Comparison of ENCODE assay signal across 8 cellular contexts in genomic region chr2:71275939-71276310, GRCh38. TPM values are rescaled to one million over a fixed set of nuclear protein-coding genes. Genes with fewer than 3 reads are reported as not detected.
DNase-seq lines count a peak whose midpoint lies in the region; ATAC-seq, FAIRE-seq and TF ChIP-seq lines count a peak whose summit lies in the region.

No MANE protein-coding gene starts in this region.

- WGBS in GM12878 (ENCODE audit: insufficient coverage, insufficient replicate concordance, low lambda C conversion rate, missing lambda C conversion rate), result 49% methylated on average over 8 of the region's 8 CpGs
- 40 to 46% (median 42%) methylated on average over 8 of the region's 8 CpGs for WGBS in adrenal gland, 4 donors

- H3K9ac ChIP-seq in GM12878 (ENCODE audit: control insufficient read depth, insufficient read depth, low read length), result no peak overlapping the region

- H3K9me3 ChIP-seq in HEK293 (ENCODE audit: control insufficient read depth, insufficient read depth, low read depth, low read length) (no peaks in the 10 kb centered on the region), GM12878 (replicated peaks; ENCODE audit: control insufficient read depth, insufficient read depth, low read length) (no peaks in the 10 kb centered on the region; the same call in 2 of the 3 replicates), adrenal gland (replicated peaks in 1 of 3) (no peaks in the 10 kb centered on the region)

- TF ChIP-seq CTCF in CD14-positive monocyte (IDR thresholded peaks at IDR 0.05) (no peak), HEK293 (tag by site-specific recombination; IDR thresholded peaks at IDR 0.05) (no peak), GM12878 (IDR thresholded peaks at IDR 0.05 in 2 of 3, conservative IDR thresholded peaks at IDR 0.05 in 1 of 3; ENCODE audit: control insufficient read depth in 2 of 3, extremely low read depth in 1 of 3, insufficient read depth in 1 of 3, low read depth in 3 of 3, low read length in 3 of 3) (no peak), natural killer cell (IDR thresholded peaks at IDR 0.05) (no peak), adrenal gland (IDR thresholded peaks at IDR 0.05) (no peak)

- BruUV-seq in GM12878 (replicated peaks; lab: Mats Ljungman, UMichigan), result no TSS peak

- H3K36me3 ChIP-seq in HEK293 (ENCODE audit: control insufficient read depth in 2 of 2, insufficient read depth in 1 of 2, low read length in 2 of 2) (no peaks in the 10 kb centered on the region), GM12878 (ENCODE audit: control insufficient read depth in 2 of 2, insufficient read depth in 2 of 2, low read length in 1 of 2) (no peaks in the 10 kb centered on the region), adrenal gland (replicated peaks in 1 of 2) (no peaks in the 10 kb centered on the region)

- peak overlapping the region; percentile 94 for H2AFZ ChIP-seq in GM12878 (ENCODE audit: control insufficient read depth, low read depth, low read length)

- peak overlapping the region; percentile 75 to 79 for H3K4me3 Mint-ChIP-seq in CD14-positive monocyte
- peak overlapping the region; percentile 80 for H3K4me3 Mint-ChIP-seq in natural killer cell

- no peak for DNase-seq in CD14-positive monocyte (ENCODE audit: low spot score)
- no peak for DNase-seq in GM12878 (ENCODE audit: low read depth, low spot score)
- DNase-seq in natural killer cell, result no peak
- no peak for DNase-seq in RCC 7860 (ENCODE audit: low spot score)
- no peak for DNase-seq in NCI-H524 treated with DMSO at 0.1 percent for 48 hours (lab: John Stamatoyannopoulos, UW)
- no peak for DNase-seq in adrenal gland
- no peak for DNase-seq in posterior vena cava (ENCODE audit: low spot score)

- H3K27me3 ChIP-seq in GM12878 (replicated peaks in 1 of 2; ENCODE audit: control insufficient read depth in 2 of 2, insufficient read depth in 2 of 2, low read length in 1 of 2) (no peaks in the 10 kb centered on the region; a peak in 1 of 4 replicates), adrenal gland (peaks cover 23% of the 10 kb centered on the region)

- peaks cover 9% of the 10 kb centered on the region for H3K4me1 ChIP-seq in HEK293 (ENCODE audit: control insufficient read depth, insufficient read depth, low read length)
- no peaks in the 10 kb centered on the region for H3K4me1 ChIP-seq in GM12878 (ENCODE audit: control insufficient read depth, insufficient read depth, low read length)
- H3K4me1 ChIP-seq in adrenal gland (replicated peaks in 1 of 2), result peaks cover 9 to 14% of the 10 kb centered on the region in 2 donors

- intact Hi-C loops in CD14-positive monocyte (cut with micrococcal nuclease) (no loop called here), GM12878 (cut with micrococcal nuclease; ENCODE audit: unreplicated experiment) (loop anchor here (5.0 to 10.0 kb wide), 3 partner anchors 49 to 251 kb away; partner anchors contain the start of genes NAGK and PAIP2B), natural killer cell (cut with micrococcal nuclease) (loop anchor here (1.0 kb wide), 1 partner anchor 49 kb away; the partner anchor contains the start of gene PAIP2B), adrenal gland (cut with DNase I) (no loop called here), posterior vena cava (cut with DNase I) (no loop called here)

- FAIRE-seq in GM12878 (lab: Jason Lieb, UNC) (no peak), RCC 7860 (lab: Jason Lieb, UNC) (no peak)

- no peak for TF ChIP-seq RAD21 in GM12878 (IDR thresholded peaks at IDR 0.05; ENCODE audit: insufficient read depth, low read depth, low read length)

- H3K4me3 ChIP-seq in HEK293 (ENCODE audit: low read depth, low read length) (peak overlapping the region; percentile 72), GM12878 (peak overlapping the region; percentile 78), adrenal gland (peak overlapping the region in 2 of 4 donors; percentile 36 to 54)

- RAD21 ChIA-PET in GM12878 (lab: Charles Lee; ENCODE audit: unreplicated experiment), result interaction anchor here (0.6 kb wide), 1 partner anchor 49 kb away, joined by 3 read pairs; the partner anchor contains the start of gene PAIP2B

- POLR2A ChIA-PET in HEK293 (lab: Yijun Ruan, JAX) (interaction anchor here (1.0 to 2.8 kb wide), 6 partner anchors 12 to 235 kb away, joined by 3 to 25 read pairs (median 4); partner anchors contain the start of genes PAIP2B and ZNF638), GM12878 (lab: Charles Lee) (interaction anchor here (0.5 kb wide), 1 partner anchor 210 kb away, joined by 3 read pairs; no protein-coding TSS in a partner anchor)

- no peak overlapping the region for H3K27ac ChIP-seq in HEK293 (ENCODE audit: extremely low read depth, low read depth, low read length)
- H3K27ac ChIP-seq in GM12878 (ENCODE audit: control insufficient read depth, insufficient read depth), result no peak overlapping the region
- H3K27ac ChIP-seq in adrenal gland, result no peak overlapping the region

- H3K4me1 Mint-ChIP-seq in CD14-positive monocyte (peaks cover 21% of the 10 kb centered on the region), natural killer cell (peaks cover 10 to 16% of the 10 kb centered on the region in 2 donors)

- H3K27me3 Mint-ChIP-seq in CD14-positive monocyte (ENCODE audit: low read depth in 3 of 3) (peaks cover 29 to 53% (median 42%) of the 10 kb centered on the region in 3 donors), natural killer cell (ENCODE audit: low read depth in 2 of 2) (peaks cover 54 to 73% of the 10 kb centered on the region in 2 donors)

- no peaks in the 10 kb centered on the region; the same call in 1 of the 2 replicates for H3K79me2 ChIP-seq in GM12878 (ENCODE audit: control insufficient read depth, insufficient read depth, low read length)

- SMC1A ChIA-PET in GM12878 (lab: Charles Lee; ENCODE audit: uncharacterized antibody, unreplicated experiment), result no interaction called here

- H3K36me3 Mint-ChIP-seq in CD14-positive monocyte (no peaks in the 10 kb centered on the region), natural killer cell (no peaks in the 10 kb centered on the region)

- no peak for TF ChIP-seq EP300 in GM12878 (IDR thresholded peaks at IDR 0.05; ENCODE audit: borderline replicate concordance in 1 of 2, control insufficient read depth in 1 of 2, low read depth in 2 of 2, low read length in 2 of 2)

- no peak for ATAC-seq in GM12878
- no peak for ATAC-seq in natural killer cell

- in situ Hi-C loops in GM12878 (cut with MboI), result loop anchor here (25.0 kb wide), 1 partner anchor 861 kb away; the partner anchor contains the start of gene CYP26B1

- H3K9me3 Mint-ChIP-seq in CD14-positive monocyte (peaks cover 3 to 9% (median 8%) of the 10 kb centered on the region in 7 donors), natural killer cell (peaks cover 0 to 2% of the 10 kb centered on the region in 2 donors)

- CTCF ChIA-PET in HEK293 (lab: Yijun Ruan, JAX), result interaction anchor here (1.7 to 2.8 kb wide), 2 partner anchors 17 to 23 kb away, joined by 4 to 21 read pairs; no protein-coding TSS in a partner anchor
- CTCF ChIA-PET in GM12878 (lab: Yijun Ruan, JAX), result interaction anchor here (1.3 kb wide), 1 partner anchor 24 kb away, joined by 5 read pairs; no protein-coding TSS in a partner anchor

- H3K27ac Mint-ChIP-seq in CD14-positive monocyte, result peak overlapping the region in 2 of 7 donors; percentile 5 to 56
- no peak overlapping the region for H3K27ac Mint-ChIP-seq in natural killer cell

- H3K4me2 ChIP-seq in GM12878 (ENCODE audit: control insufficient read depth, insufficient read depth), result peak overlapping the region; percentile 89

- TF ChIP-seq POLR2A in GM12878 (IDR thresholded peaks at IDR 0.05; ENCODE audit: low read depth, low read length) (no peak), adrenal gland (IDR thresholded peaks at IDR 0.05) (no peak)

- H4K20me1 ChIP-seq in GM12878 (ENCODE audit: control insufficient read depth, insufficient read depth), result no peaks in the 10 kb centered on the region

RNA-seq across cellular contexts. Expression of gene PAIP2B, which starts 49.0 kb away (rescaled TPM):
- polyA plus RNA-seq in CD14-positive monocyte (under 1 TPM; 0.08 to 0.17 TPM), GM12878 (2011; rRNA removed) (0.79 and 1.2 TPM in 2 replicates), GM12878 (2014; fragmentation: Illumina TruSeq; extraction: Trizol) (0.37 and 0.40 TPM in 2 replicates), GM12878 (2014; fragmentation: Nextera tagmentation; extraction: Ambion mirVana) (under 1 TPM; 0.06 to 0.09 TPM), GM12878 (2014; rRNA removed) (0.15 and 0.19 TPM in 2 replicates), GM12878 (2016; fragmentation: Nextera tagmentation; extraction: Ambion mirVana) (under 1 TPM; 0.42 to 0.43 TPM), adrenal gland (1 to 10 TPM in 2 of 3 donors, under 1 TPM in 1; 0.98 to 2.1 (median 1.0) TPM)
- total RNA-seq in GM12878 (2013; cell fraction: nucleolus; rRNA removed), result 0.88 and 1.2 TPM in 2 replicates
- total RNA-seq in GM12878 (2014; rRNA removed) (0.17 and 0.33 TPM in 2 replicates), GM12878 (2014; rRNA removed; fragmentation: Illumina TruSeq; extraction: Trizol) (0.27 and 0.28 TPM in 2 replicates), GM12878 (2021) (0.41 and 0.45 TPM in 2 replicates), natural killer cell (1 to 10 TPM; 1.9 to 3.4 (median 3.2) TPM), adrenal gland (1 to 10 TPM in 6 of 8 donors, under 1 TPM in 2; 0.54 to 5.9 (median 3.2) TPM), posterior vena cava (1 to 10 TPM; 2.8 to 3.8 TPM)
- 0.73 TPM for polyA plus RNA-seq in GM12878 (2011; ENCODE audit: low read depth)
- polyA plus RNA-seq in GM12878 (2011; cell fraction: cytosol; rRNA removed), result 0.28 and 0.46 TPM in 2 replicates
- 0.57 and 0.66 TPM in 2 replicates for polyA plus RNA-seq in GM12878 (2011; cell fraction: nucleus; rRNA removed)
- 0.99 and 1.2 TPM in 2 replicates for polyA plus RNA-seq in GM12878 (2012)
- polyA minus RNA-seq in GM12878 (2011; rRNA and poly(A)+ RNA removed), result 0.80 and 1.0 TPM in 2 replicates
- 0.27 and 0.31 TPM in 2 replicates for polyA minus RNA-seq in GM12878 (2011; cell fraction: cytosol; rRNA and poly(A)+ RNA removed)
- polyA minus RNA-seq in GM12878 (2011; cell fraction: nucleus; rRNA and poly(A)+ RNA removed), result 0.36 and 0.38 TPM in 2 replicates

RNA-seq across cellular contexts. Expression of gene ZNF638, which starts 55.7 kb away (rescaled TPM):
- polyA plus RNA-seq in CD14-positive monocyte (10 to 100 TPM; 19.1 to 22.4 TPM), GM12878 (2011; rRNA removed) (105 and 172 TPM in 2 replicates), GM12878 (2014; fragmentation: Illumina TruSeq; extraction: Trizol) (84.4 and 143 TPM in 2 replicates), GM12878 (2014; fragmentation: Nextera tagmentation; extraction: Ambion mirVana) (10 to 100 TPM; 37.6 to 40.5 TPM), GM12878 (2014; rRNA removed) (49.1 and 61.2 TPM in 2 replicates), GM12878 (2016; fragmentation: Nextera tagmentation; extraction: Ambion mirVana) (10 to 100 TPM; 58.1 to 62.1 TPM), adrenal gland (100 to 1,000 TPM in 2 of 3 donors, 10 to 100 TPM in 1; 80.8 to 525 (median 213) TPM)
- total RNA-seq in GM12878 (2013; cell fraction: nucleolus; rRNA removed), result 1,220 and 1,246 TPM in 2 replicates
- total RNA-seq in GM12878 (2014; rRNA removed) (84.2 and 99.9 TPM in 2 replicates), GM12878 (2014; rRNA removed; fragmentation: Illumina TruSeq; extraction: Trizol) (133 and 146 TPM in 2 replicates), GM12878 (2021) (66.0 and 66.9 TPM in 2 replicates), natural killer cell (100 to 1,000 TPM; 104 to 126 (median 113) TPM), adrenal gland (100 to 1,000 TPM in 5 of 8 donors, 10 to 100 TPM in 3; 60.1 to 212 (median 106) TPM), posterior vena cava (100 to 1,000 TPM in 1 of 2 donors, 10 to 100 TPM in 1; 92.6 to 104 TPM)
- 45.0 TPM for polyA plus RNA-seq in GM12878 (2011; ENCODE audit: low read depth)
- polyA plus RNA-seq in GM12878 (2011; cell fraction: cytosol; rRNA removed), result 45.2 and 50.6 TPM in 2 replicates
- 176 and 212 TPM in 2 replicates for polyA plus RNA-seq in GM12878 (2011; cell fraction: nucleus; rRNA removed)
- 56.1 and 83.2 TPM in 2 replicates for polyA plus RNA-seq in GM12878 (2012)
- 274 and 289 TPM in 2 replicates for polyA minus RNA-seq in GM12878 (2011; rRNA and poly(A)+ RNA removed)
- 41.8 and 52.6 TPM in 2 replicates for polyA minus RNA-seq in GM12878 (2011; cell fraction: cytosol; rRNA and poly(A)+ RNA removed)
- 262 and 321 TPM in 2 replicates for polyA minus RNA-seq in GM12878 (2011; cell fraction: nucleus; rRNA and poly(A)+ RNA removed)

Comparison
In these comparisons a context has a peak if more than half of its experiments do, and no peak if none do; other contexts are left out.
1. intact Hi-C loops: an anchor here in GM12878 (5.0 to 10.0 kb wide) and natural killer cell (1.0 kb wide); none called in CD14-positive monocyte, adrenal gland and posterior vena cava.